10 cellular contexts compared by ENCODE assay signal in the genomic region with DNA sequence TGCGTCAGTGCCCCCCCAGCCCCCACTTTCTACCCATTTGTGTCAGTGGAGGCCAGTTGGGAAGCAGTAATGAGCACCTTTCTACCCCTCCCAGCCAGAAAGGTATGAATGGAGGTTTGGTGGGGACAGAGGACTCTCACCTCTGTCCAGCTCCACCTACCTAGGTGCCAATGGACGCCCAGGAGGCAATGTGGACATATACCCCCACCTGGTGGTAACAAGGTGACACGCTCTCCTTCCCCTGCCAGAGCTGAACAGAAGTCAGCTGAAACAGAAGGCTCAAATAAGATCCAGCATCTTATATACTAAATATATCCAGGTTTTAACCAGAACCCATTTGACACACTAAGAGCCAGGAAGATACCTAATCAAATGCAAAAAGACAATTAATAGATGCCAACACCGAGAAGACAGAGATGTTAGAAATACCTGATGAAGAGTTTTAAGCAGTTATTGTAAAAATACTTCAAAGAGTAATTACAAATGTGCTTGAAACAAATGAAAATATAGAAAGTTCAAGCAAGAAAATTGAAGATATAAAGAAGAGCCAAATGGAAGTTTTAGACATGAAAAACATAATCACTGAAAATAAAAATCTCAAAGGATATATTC. TPM values are rescaled to one million over a fixed set of nuclear protein-coding genes. Genes with fewer than 3 reads are reported as not detected.
DNase-seq lines count a peak whose midpoint lies in the region; ATAC-seq, FAIRE-seq and TF ChIP-seq lines count a peak whose summit lies in the region.
"Had no signal": no experiment of that assay in that cellular context is flagged by ENCODE, and none has a peak within 500 bp of the region (broad histone marks: within the 10 kb centered on the region; RNA-seq: fewer than 3 reads in every experiment).

No MANE protein-coding gene starts in this region.

- H3K27ac ChIP-seq in smooth muscle cell (ENCODE audit: low read depth) = no peak overlapping the region

- H3K4me1 ChIP-seq in smooth muscle cell (ENCODE audit: low read depth) = no peaks in the 10 kb centered on the region

- 36% methylated on average over 4 of the region's 4 CpGs for WGBS in smooth muscle cell (ENCODE audit: low lambda C conversion rate)

- H3K9me3 Mint-ChIP-seq in activated naive CD4-positive, alpha-beta T cell treated with anti-CD3 and anti-CD28 coated beads, Interleukin-2, amount 10 ng/mL, durations not matched to agents 7 days and 5 days = no peaks in the 10 kb centered on the region
- no peaks in the 10 kb centered on the region for H3K9me3 Mint-ChIP-seq in activated naive CD4-positive, alpha-beta T cell treated with anti-CD3 and anti-CD28 coated beads, Interleukin-2, amount 50 U/mL, for 72 hours

- no peaks in the 10 kb centered on the region for H3K36me3 ChIP-seq in bronchial epithelial cell (ENCODE audit: control insufficient read depth, insufficient read depth, low read length)
- no peaks in the 10 kb centered on the region for H3K36me3 ChIP-seq in smooth muscle cell (ENCODE audit: low read depth)

- H3K79me2 ChIP-seq in smooth muscle cell (ENCODE audit: low read depth) = no peaks in the 10 kb centered on the region

- H4K20me1 ChIP-seq in smooth muscle cell (ENCODE audit: low read depth) = no peaks in the 10 kb centered on the region

- H3K36me3 Mint-ChIP-seq in activated naive CD4-positive, alpha-beta T cell treated with anti-CD3 and anti-CD28 coated beads, Interleukin-2, amount 10 ng/mL, durations not matched to agents 7 days and 5 days = no peaks in the 10 kb centered on the region
- H3K36me3 Mint-ChIP-seq in activated naive CD4-positive, alpha-beta T cell treated with anti-CD3 and anti-CD28 coated beads, Interleukin-2, amount 50 U/mL, for 72 hours = peaks cover 0 to 7% of the 10 kb centered on the region in 2 donors
- H3K36me3 Mint-ChIP-seq: memory B cell had no signal

- H3K9me3 ChIP-seq in smooth muscle cell (replicated peaks; ENCODE audit: low read depth) = no peaks in the 10 kb centered on the region

- H3K27ac Mint-ChIP-seq in activated naive CD4-positive, alpha-beta T cell treated with anti-CD3 and anti-CD28 coated beads, Interleukin-2, amount 10 ng/mL, durations not matched to agents 7 days and 5 days = no peak overlapping the region
- no peak overlapping the region for H3K27ac Mint-ChIP-seq in activated naive CD4-positive, alpha-beta T cell treated with anti-CD3 and anti-CD28 coated beads, Interleukin-2, amount 50 U/mL, for 72 hours
- H3K27ac Mint-ChIP-seq: memory B cell had no signal

- no peaks in the 10 kb centered on the region for H3K4me1 Mint-ChIP-seq in activated naive CD4-positive, alpha-beta T cell treated with anti-CD3 and anti-CD28 coated beads, Interleukin-2, amount 10 ng/mL, durations not matched to agents 7 days and 5 days
- H3K4me1 Mint-ChIP-seq: memory B cell had no signal

- H3K4me3 Mint-ChIP-seq in activated naive CD4-positive, alpha-beta T cell treated with anti-CD3 and anti-CD28 coated beads, Interleukin-2, amount 10 ng/mL, durations not matched to agents 7 days and 5 days = no peak overlapping the region
- H3K4me3 Mint-ChIP-seq: memory B cell had no signal

- no peak overlapping the region for H3K9ac ChIP-seq in smooth muscle cell (ENCODE audit: low read depth)

- H3K27me3 ChIP-seq in bronchial epithelial cell (ENCODE audit: control insufficient read depth, insufficient read depth, low read length) = no peaks in the 10 kb centered on the region
- peaks cover 40% of the 10 kb centered on the region for H3K27me3 ChIP-seq in smooth muscle cell (ENCODE audit: low read depth)

- no peak overlapping the region for H2AFZ ChIP-seq in smooth muscle cell (ENCODE audit: low read depth)

- H3F3A ChIP-seq in smooth muscle cell (ENCODE audit: low read depth) = no peaks in the 10 kb centered on the region

- no peak overlapping the region for H3K4me2 ChIP-seq in smooth muscle cell

- H3K4me3 ChIP-seq in bronchial epithelial cell (ENCODE audit: low read depth, low read length) = no peak overlapping the region
- H3K4me3 ChIP-seq in smooth muscle cell = no peak overlapping the region

- peak; percentile 31 for DNase-seq in activated naive CD4-positive, alpha-beta T cell treated with anti-CD3 and anti-CD28 coated beads, Interleukin-2, amount 10 ng/mL, durations not matched to agents 7 days and 5 days
- DNase-seq in activated naive CD4-positive, alpha-beta T cell treated with anti-CD3 and anti-CD28 coated beads, Interleukin-2, amount 50 U/mL, for 72 hours (ENCODE audit: low spot score in 2 of 2) = no peak
- peak; percentile 33 for DNase-seq in NAMALWA (ENCODE audit: low spot score)
- DNase-seq in bronchial epithelial cell (ENCODE audit: low read depth) = peak; percentile 51
- DNase-seq in smooth muscle cell (lab: John Stamatoyannopoulos, UW; ENCODE audit: unreplicated experiment) = no peak
- no peak for DNase-seq in GF-D8 (lab: John Stamatoyannopoulos, UW)
- DNase-seq: activated gamma-delta T cell had no signal

- CTCF ChIA-PET in activated naive CD4-positive, alpha-beta T cell treated with anti-CD3 and anti-CD28 coated beads, Interleukin-2, amount 10 ng/mL, durations not matched to agents 7 days and 5 days (lab: Charles Lee) = interaction anchor here (0.9 to 1.0 kb wide), 2 partner anchors 36 to 42 kb away, joined by 3 read pairs; no protein-coding TSS in a partner anchor

- TF ChIP-seq CTCF in bronchial epithelial cell (IDR thresholded peaks at IDR 0.05; ENCODE audit: insufficient read depth, low read length, severe bottlenecking) (peak; percentile 78), smooth muscle cell (IDR thresholded peaks at IDR 0.05; ENCODE audit: borderline replicate concordance, insufficient read depth, poor library complexity, severe bottlenecking) (peak; percentile 80)

- peaks cover 19% of the 10 kb centered on the region for H3K27me3 Mint-ChIP-seq in activated naive CD4-positive, alpha-beta T cell treated with anti-CD3 and anti-CD28 coated beads, Interleukin-2, amount 10 ng/mL, durations not matched to agents 7 days and 5 days

- no peak for FAIRE-seq in bronchial epithelial cell (lab: Jason Lieb, UNC)

- no peak for ATAC-seq in activated naive CD4-positive, alpha-beta T cell treated with anti-CD3 and anti-CD28 coated beads, Interleukin-2, amount 50 U/mL, for 72 hours
- no peak for ATAC-seq in GM21723 (IDR thresholded peaks at IDR 0.05; ENCODE audit: unreplicated experiment)
- no peak for ATAC-seq in HG03469 (IDR thresholded peaks at IDR 0.05; ENCODE audit: unreplicated experiment)

RNA-seq across cellular contexts. Expression of a gene that starts 18.4 kb away (rescaled TPM):
- total RNA-seq in activated naive CD4-positive, alpha-beta T cell treated with anti-CD3 and anti-CD28 coated beads, Interleukin-2, amount 50 U/mL, for 72 hours = not detected
- total RNA-seq in bronchial epithelial cell = not detected in 2 replicates
- total RNA-seq in smooth muscle cell = not detected in 2 replicates
- not detected in 2 replicates for polyA plus RNA-seq in smooth muscle cell

Comparison
In these comparisons a context has a peak if more than half of its experiments do, and no peak if none do; other contexts are left out.
1. DNase-seq: peak in activated naive CD4-positive, alpha-beta T cell treated with anti-CD3 and anti-CD28 coated beads, Interleukin-2, amount 10 ng/mL, durations not matched to agents 7 days and 5 days (single experiment), NAMALWA (single experiment) and bronchial epithelial cell (single experiment); none in activated naive CD4-positive, alpha-beta T cell treated with anti-CD3 and anti-CD28 coated beads, Interleukin-2, amount 50 U/mL, for 72 hours (0 of 2), smooth muscle cell (single experiment) and GF-D8 (single experiment).